In genomic region chr18:2536493-2536892, GRCh38 we compare ENCODE assay signal across 10 cellular contexts. TPM values are rescaled to one million over a fixed set of nuclear protein-coding genes. Genes with fewer than 3 reads are reported as not detected.
A peak's percentile ranks its signal among the peaks of the same experiment; 100 is the strongest.
DNase-seq lines count a peak whose midpoint lies in the region; ATAC-seq, FAIRE-seq and TF ChIP-seq lines count a peak whose summit lies in the region.
"Had no signal": no experiment of that assay in that cellular context is flagged by ENCODE, and none has a peak within 500 bp of the region (broad histone marks: within the 10 kb centered on the region; RNA-seq: fewer than 3 reads in every experiment).

No MANE protein-coding gene starts in this region.

- peak overlapping the region; percentile 29 for H3K27ac ChIP-seq in RWPE2 (ENCODE audit: poor library complexity, severe bottlenecking)

- no peak for TF ChIP-seq CTCF in D721Med (IDR thresholded peaks at IDR 0.05; ENCODE audit: insufficient read depth, missing control alignments)
- TF ChIP-seq CTCF in RWPE2 (IDR thresholded peaks at IDR 0.05; ENCODE audit: poor library complexity, severe bottlenecking): no peak
- TF ChIP-seq CTCF in fibroblast of the aortic adventitia (IDR thresholded peaks at IDR 0.05; ENCODE audit: insufficient read depth, low read length): no peak
- TF ChIP-seq CTCF in retinal pigment epithelial cell (conservative IDR thresholded peaks at IDR 0.05; ENCODE audit: low read depth, low read length): no peak

- H3K27me3 ChIP-seq in RWPE2 (ENCODE audit: insufficient read depth, poor library complexity, severe bottlenecking): no peaks in the 10 kb centered on the region

- FAIRE-seq in D721Med (lab: Jason Lieb, UNC): peak; percentile 77

- no peaks in the 10 kb centered on the region for H3K9me3 ChIP-seq in RWPE2 (ENCODE audit: severe bottlenecking)

- H3K36me3 ChIP-seq in RWPE2 (ENCODE audit: low read depth): peaks cover 23% of the 10 kb centered on the region

- ATAC-seq in RWPE2 (ENCODE audit: low read depth) (peak; percentile 78), GM18858 (IDR thresholded peaks at IDR 0.05; ENCODE audit: unreplicated experiment) (no peak)

- H3K4me3 ChIP-seq in RWPE2 (ENCODE audit: severe bottlenecking) (no peak overlapping the region), fibroblast of the aortic adventitia (ENCODE audit: low read depth, low read length) (no peak overlapping the region), retinal pigment epithelial cell (ENCODE audit: low read length) (no peak overlapping the region)

- H3K4me1 ChIP-seq in RWPE2 (ENCODE audit: insufficient read depth, poor library complexity, severe bottlenecking): peaks cover 2% of the 10 kb centered on the region

- no peak for DNase-seq in D721Med (ENCODE audit: insufficient read length, low spot score)
- no peak for DNase-seq in RWPE2 (ENCODE audit: low spot score)
- peak; percentile 82 for DNase-seq in fibroblast of the aortic adventitia (ENCODE audit: low read depth)
- DNase-seq in retinal pigment epithelial cell (ENCODE audit: low read depth): peak; percentile 86
- no peak for DNase-seq in NCI-H2107 (lab: John Stamatoyannopoulos, UW)
- DNase-seq in CD1c-positive myeloid dendritic cell (ENCODE audit: extremely low spot score): no peak
- DNase-seq in kidney glomerular epithelial cell (lab: John Stamatoyannopoulos, UW): no peak
- DNase-seq: NCI-H2171, right cardiac atrium had no signal

RNA-seq across cellular contexts. Expression of gene METTL4, which starts 34.8 kb away (rescaled TPM):
- 10.7 and 22.1 TPM in 2 replicates for total RNA-seq in fibroblast of the aortic adventitia (ENCODE audit: low replicate concordance)

RNA-seq across cellular contexts. Expression of gene NDC80, which starts 34.9 kb away (rescaled TPM):
- 5.0 and 43.5 TPM in 2 replicates for total RNA-seq in fibroblast of the aortic adventitia (ENCODE audit: low replicate concordance)

Comparison
In these comparisons a context has a peak if more than half of its experiments do, and no peak if none do; other contexts are left out.
1. DNase-seq: peak in fibroblast of the aortic adventitia (single experiment) and retinal pigment epithelial cell (single experiment); none in D721Med (single experiment), RWPE2 (single experiment), NCI-H2107 (single experiment), CD1c-positive myeloid dendritic cell (single experiment) and kidney glomerular epithelial cell (single experiment).